ENCODE assay signal across 27 cellular contexts in genomic region chrX:48611703-48612102, GRCh38.
"Had no signal": no experiment of that assay in that cellular context is flagged by ENCODE, and none has a peak within 500 bp of the region (broad histone marks: within the 10 kb centered on the region; RNA-seq: fewer than 3 reads in every experiment).

No MANE protein-coding gene starts in this region.

- H3K4me1 ChIP-seq: pancreas, psoas muscle, stomach, thyroid gland, tibial nerve, upper lobe of left lung, vagina had no signal

- H3K9me3 Mint-ChIP-seq: naive thymus-derived CD8-positive, alpha-beta T cell; natural killer cell treated with Interleukin-12 subunit alpha and Interleukin-12 subunit beta and Interleukin-15 and Interleukin-18, amount 100 ng/mL, for 72 hours; stimulated activated memory B cell treated with anti-CD40 and anti-IgM and Interleukin-4, amounts not matched to agents 10 μg/mL and 1 μg/mL and 100 μg/mL, for 72 hours; stimulated activated naive CD8-positive, alpha-beta T cell treated with anti-CD3 and anti-CD28 coated beads, Interleukin-15, Interleukin-2, amounts not matched to agents 100 ng/mL and 50 ng/mL, for 24 hours had no signal

- H3K27me3 Mint-ChIP-seq: naive thymus-derived CD8-positive, alpha-beta T cell; stimulated activated memory B cell treated with anti-CD40 and anti-IgM and Interleukin-4, amounts not matched to agents 10 μg/mL and 1 μg/mL and 100 μg/mL, for 72 hours; stimulated activated naive CD8-positive, alpha-beta T cell treated with anti-CD3 and anti-CD28 coated beads, Interleukin-15, Interleukin-2, amounts not matched to agents 100 ng/mL and 50 ng/mL, for 24 hours had no signal

- H3K4me3 Mint-ChIP-seq: naive B cell; naive thymus-derived CD8-positive, alpha-beta T cell; natural killer cell treated with Interleukin-12 subunit alpha and Interleukin-12 subunit beta and Interleukin-15 and Interleukin-18, amount 100 ng/mL, for 72 hours; nephron progenitor cell; neural crest cell; stimulated activated memory B cell treated with anti-CD40 and anti-IgM and Interleukin-4, amounts not matched to agents 10 μg/mL and 1 μg/mL and 100 μg/mL, for 72 hours; stimulated activated naive CD8-positive, alpha-beta T cell treated with anti-CD3 and anti-CD28 coated beads, Interleukin-15, Interleukin-2, amounts not matched to agents 100 ng/mL and 50 ng/mL, for 24 hours had no signal

- H3K27ac ChIP-seq: neutrophil, pancreas, psoas muscle, stomach, thoracic aorta, thyroid gland, tibial nerve, upper lobe of left lung, vagina had no signal

- H3K36me3 ChIP-seq: neutrophil, pancreas, stomach, thoracic aorta, thyroid gland, tibial nerve, upper lobe of left lung, vagina had no signal

- ATAC-seq: naive thymus-derived CD8-positive, alpha-beta T cell; natural killer cell treated with Interleukin-12 subunit alpha and Interleukin-12 subunit beta and Interleukin-15 and Interleukin-18, amount 100 ng/mL, for 72 hours; pancreas; psoas muscle; right cardiac atrium; sciatic nerve; stimulated activated memory B cell treated with anti-CD40 and anti-IgM and Interleukin-4, amounts not matched to agents 10 μg/mL and 1 μg/mL and 100 μg/mL, for 72 hours had no signal

- H3K27ac Mint-ChIP-seq: natural killer cell treated with Interleukin-12 subunit alpha and Interleukin-12 subunit beta and Interleukin-15 and Interleukin-18, amount 100 ng/mL, for 72 hours; nephron progenitor cell; stimulated activated memory B cell treated with anti-CD40 and anti-IgM and Interleukin-4, amounts not matched to agents 10 μg/mL and 1 μg/mL and 100 μg/mL, for 72 hours; stimulated activated naive CD8-positive, alpha-beta T cell treated with anti-CD3 and anti-CD28 coated beads, Interleukin-15, Interleukin-2, amounts not matched to agents 100 ng/mL and 50 ng/mL, for 24 hours had no signal

- DNase-seq: naive B cell; naive thymus-derived CD8-positive, alpha-beta T cell; nephron progenitor cell; nucleus accumbens; pancreas; psoas muscle; right cardiac atrium; small intestine; stimulated activated CD4-positive, alpha-beta T cell treated with anti-CD3 and anti-CD28 coated beads, Interleukin-15, amount 100 ng/mL, for 24 hours; stimulated activated CD4-positive, alpha-beta T cell treated with anti-CD3 and anti-CD28 coated beads, Interleukin-2, amount 100 ng/mL, for 24 hours; stimulated activated CD4-positive, alpha-beta T cell treated with anti-CD3 and anti-CD28 coated beads, Interleukin-2, amount 100 ng/mL, for 48 hours; stimulated activated CD4-positive, alpha-beta T cell treated with anti-CD3 and anti-CD28 coated beads, Interleukin-4, amount 100 ng/mL, for 24 hours; stimulated activated naive CD4-positive, alpha-beta T cell treated with Interleukin-2 at 50 U/mL for 16 hours; stomach; thyroid gland; trophoblast cell; upper lobe of left lung had no signal

- H3K4me3 ChIP-seq: pancreas, psoas muscle, stomach, thoracic aorta, thyroid gland, tibial nerve, upper lobe of left lung, vagina had no signal

- H3K9me3 ChIP-seq: neutrophil, pancreas, psoas muscle, stomach, thoracic aorta, thyroid gland, tibial nerve, upper lobe of left lung, vagina had no signal

- H3K4me1 Mint-ChIP-seq: naive B cell; neural crest cell; stimulated activated memory B cell treated with anti-CD40 and anti-IgM and Interleukin-4, amounts not matched to agents 10 μg/mL and 1 μg/mL and 100 μg/mL, for 72 hours had no signal

- H3K36me3 Mint-ChIP-seq: naive B cell; naive thymus-derived CD8-positive, alpha-beta T cell; natural killer cell treated with Interleukin-12 subunit alpha and Interleukin-12 subunit beta and Interleukin-15 and Interleukin-18, amount 100 ng/mL, for 72 hours; stimulated activated memory B cell treated with anti-CD40 and anti-IgM and Interleukin-4, amounts not matched to agents 10 μg/mL and 1 μg/mL and 100 μg/mL, for 72 hours had no signal

- H3K27me3 ChIP-seq: neutrophil, pancreas, stomach, thyroid gland, upper lobe of left lung, vagina had no signal

- FAIRE-seq: pancreas, small intestine, urothelium cell line had no signal
